Comparison of ENCODE assay signal across 24 cellular contexts in the genomic region with DNA sequence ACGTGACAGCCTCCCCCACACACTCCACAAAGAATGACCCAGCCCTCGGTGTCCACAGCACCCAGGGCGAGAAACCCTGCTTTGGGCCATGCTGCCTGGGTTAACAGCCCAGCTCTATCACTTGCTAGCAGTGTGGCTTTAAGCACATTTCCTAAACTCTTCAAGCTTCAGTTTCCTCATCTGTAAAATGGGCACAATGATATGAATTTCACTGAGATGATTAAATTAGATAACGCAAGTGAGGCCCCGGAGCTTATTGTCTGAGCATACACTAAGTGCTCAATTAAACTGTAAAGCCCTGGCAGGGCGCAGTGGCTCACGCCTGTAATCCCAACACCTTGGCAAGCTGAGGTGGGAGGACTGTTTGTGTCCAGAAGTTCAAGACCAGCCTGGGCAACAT.
"Had no signal": no experiment of that assay in that cellular context is flagged by ENCODE, and none has a peak within 500 bp of the region (broad histone marks: within the 10 kb centered on the region; RNA-seq: fewer than 3 reads in every experiment).

No MANE protein-coding gene starts in this region.

- H3K36me3 ChIP-seq: lower lobe of right lung, sigmoid colon, suprapubic skin, tibial artery, upper lobe of right lung had no signal

- H3K4me3 ChIP-seq: lower lobe of right lung, sigmoid colon, suprapubic skin, tibial artery, upper lobe of right lung had no signal

- H3K9me3 ChIP-seq: lower lobe of right lung, sigmoid colon, suprapubic skin, tibial artery, upper lobe of right lung had no signal

- DNase-seq: activated CD4-positive, alpha-beta T cell treated with anti-CD3 and anti-CD28 coated beads, Interleukin-2, amount 50 U/mL, for 1 hour; activated CD8-positive, alpha-beta T cell treated with anti-CD3 and anti-CD28 coated beads for 36 hours; activated gamma-delta T cell treated with Interleukin-2 at 50 U/mL for 16 hours; activated naive CD4-positive, alpha-beta T cell treated with anti-CD3 and anti-CD28 coated beads, Interleukin-2, amount 50 U/mL, for 16 hours; activated T-cell treated with anti-CD3 and anti-CD28 coated beads, Interleukin-2, amount 50 U/mL, for 4 hours; amniotic stem cell; caudate nucleus; kidney glomerular epithelial cell; lower lobe of right lung; mesendoderm; sigmoid colon; small intestine; stimulated activated CD4-positive, alpha-beta T cell treated with anti-CD3 and anti-CD28 coated beads, Interleukin-4, amount 100 ng/mL, for 4 hours; stimulated activated CD8-positive, alpha-beta memory T cell treated with anti-CD3 and anti-CD28 coated beads, Interleukin-4, amount 100 ng/mL, for 48 hours; stimulated activated naive CD4-positive, alpha-beta T cell; T-helper 2 cell; tibial artery; upper lobe of right lung had no signal

- H3K4me3 Mint-ChIP-seq: activated CD8-positive, alpha-beta T cell treated with anti-CD3 and anti-CD28 coated beads for 36 hours; activated T-cell treated with anti-CD3 and anti-CD28 coated beads, Interleukin-2, amount 50 U/mL, for 4 hours; activated T-helper 17 cell treated with anti-CD3 and anti-CD28 coated beads, Interleukin-2, amount 50 U/mL, for 72 hours; natural killer cell treated with Interleukin-12 subunit alpha and Interleukin-12 subunit beta and Interleukin-15 and Interleukin-18, amount 100 ng/mL, for 72 hours; WTC11 had no signal

- H3K36me3 Mint-ChIP-seq: natural killer cell treated with Interleukin-12 subunit alpha and Interleukin-12 subunit beta and Interleukin-15 and Interleukin-18, amount 100 ng/mL, for 72 hours; WTC11 had no signal

- H3K4me1 ChIP-seq: lower lobe of right lung, sigmoid colon, suprapubic skin, upper lobe of right lung had no signal

- H3K27me3 Mint-ChIP-seq: activated CD8-positive, alpha-beta T cell treated with anti-CD3 and anti-CD28 coated beads for 36 hours; activated T-helper 17 cell treated with anti-CD3 and anti-CD28 coated beads, Interleukin-2, amount 50 U/mL, for 72 hours; natural killer cell treated with Interleukin-12 subunit alpha and Interleukin-12 subunit beta and Interleukin-15 and Interleukin-18, amount 100 ng/mL, for 72 hours; progenitor cell of endocrine pancreas had no signal

- H3K27ac Mint-ChIP-seq: activated CD8-positive, alpha-beta T cell treated with anti-CD3 and anti-CD28 coated beads for 36 hours; activated T-helper 17 cell treated with anti-CD3 and anti-CD28 coated beads, Interleukin-2, amount 50 U/mL, for 72 hours; natural killer cell treated with Interleukin-12 subunit alpha and Interleukin-12 subunit beta and Interleukin-15 and Interleukin-18, amount 100 ng/mL, for 72 hours; progenitor cell of endocrine pancreas; WTC11 had no signal

- H3K4me1 Mint-ChIP-seq: activated T-helper 17 cell treated with anti-CD3 and anti-CD28 coated beads, Interleukin-2, amount 50 U/mL, for 72 hours had no signal

- ATAC-seq: activated CD8-positive, alpha-beta T cell treated with anti-CD3 and anti-CD28 coated beads for 36 hours; activated T-cell treated with anti-CD3 and anti-CD28 coated beads, Interleukin-2, amount 50 U/mL, for 4 hours; left lobe of liver; natural killer cell treated with Interleukin-12 subunit alpha and Interleukin-12 subunit beta and Interleukin-15 and Interleukin-18, amount 100 ng/mL, for 72 hours had no signal

- H3K9me3 Mint-ChIP-seq: activated CD8-positive, alpha-beta T cell treated with anti-CD3 and anti-CD28 coated beads for 36 hours; activated T-helper 17 cell treated with anti-CD3 and anti-CD28 coated beads, Interleukin-2, amount 50 U/mL, for 72 hours; natural killer cell treated with Interleukin-12 subunit alpha and Interleukin-12 subunit beta and Interleukin-15 and Interleukin-18, amount 100 ng/mL, for 72 hours had no signal

- H3K27ac ChIP-seq: lower lobe of right lung, sigmoid colon, suprapubic skin, tibial artery, upper lobe of right lung had no signal
